ENCODE assay signal across 24 cellular contexts in genomic region chr3:8204846-8205624, GRCh38.
A peak's percentile ranks its signal among the peaks of the same experiment; 100 is the strongest.
DNase-seq lines count a peak whose midpoint lies in the region; ATAC-seq, FAIRE-seq and TF ChIP-seq lines count a peak whose summit lies in the region.
"Had no signal": no experiment of that assay in that cellular context is flagged by ENCODE, and none has a peak within 500 bp of the region (broad histone marks: within the 10 kb centered on the region; RNA-seq: fewer than 3 reads in every experiment).

No MANE protein-coding gene starts in this region.

- H3K79me2 ChIP-seq in astrocyte (ENCODE audit: insufficient read depth, low read length) = no peaks in the 10 kb centered on the region
- no peaks in the 10 kb centered on the region for H3K79me2 ChIP-seq in smooth muscle cell (ENCODE audit: low read depth)

- ATAC-seq in stimulated activated naive CD8-positive, alpha-beta T cell treated with anti-CD3 and anti-CD28 coated beads, Interleukin-15, amount 100 ng/mL, for 72 hours = no peak
- ATAC-seq: left lobe of liver had no signal

- intact Hi-C loops in testis (cut with DNase I; ENCODE audit: low total_unique reads) = no loop called here

- no peak overlapping the region for H3K27ac ChIP-seq in astrocyte (ENCODE audit: low read depth, low read length)
- peak overlapping the region; percentile 64 for H3K27ac ChIP-seq in smooth muscle cell (ENCODE audit: low read depth)
- H3K27ac ChIP-seq in testis = no peak overlapping the region
- H3K27ac ChIP-seq: cardiac muscle cell, dorsolateral prefrontal cortex, upper lobe of left lung had no signal

- no peak for FAIRE-seq in astrocyte (lab: Jason Lieb, UNC)

- H4K20me1 ChIP-seq in astrocyte (ENCODE audit: insufficient read depth, low read length) (no peaks in the 10 kb centered on the region), smooth muscle cell (ENCODE audit: low read depth) (no peaks in the 10 kb centered on the region)

- peak overlapping the region; percentile 6 for H3K4me2 ChIP-seq in astrocyte (ENCODE audit: low read length)
- peak overlapping the region; percentile 34 for H3K4me2 ChIP-seq in smooth muscle cell

- peak; percentile 23 for DNase-seq in GM04504 (ENCODE audit: low read depth)
- peak; percentile 21 for DNase-seq in astrocyte (ENCODE audit: low read depth)
- DNase-seq in fibroblast of pulmonary artery (ENCODE audit: low read depth) = peak; percentile 14
- DNase-seq in smooth muscle cell (lab: John Stamatoyannopoulos, UW; ENCODE audit: unreplicated experiment) = no peak
- no peak for DNase-seq in testis
- DNase-seq in NCI-H2227 (lab: John Stamatoyannopoulos, UW; ENCODE audit: unreplicated experiment) = no peak
- no peak for DNase-seq in NCI-H748 treated with DMSO at 0.1 percent for 48 hours (lab: John Stamatoyannopoulos, UW)
- no peak for DNase-seq in stimulated activated naive CD8-positive, alpha-beta T cell treated with anti-CD3 and anti-CD28 coated beads, Interleukin-15, amount 100 ng/mL, for 72 hours
- DNase-seq: BE2C; COR-L47; dorsolateral prefrontal cortex; glutamatergic neuron; H9; NCI-H1417; NCI-H2107; NCI-H526 treated with DMSO at 0.1 percent for 48 hours; Right ventricle myocardium superior; stimulated activated CD4-positive, alpha-beta T cell treated with anti-CD3 and anti-CD28 coated beads, Interleukin-2, amount 100 ng/mL, for 48 hours; upper lobe of left lung had no signal

- no peaks in the 10 kb centered on the region for H3K27me3 ChIP-seq in astrocyte (ENCODE audit: insufficient read depth, low read length)
- H3K27me3 ChIP-seq in smooth muscle cell (ENCODE audit: low read depth) = no peaks in the 10 kb centered on the region
- no peaks in the 10 kb centered on the region for H3K27me3 ChIP-seq in testis
- H3K27me3 ChIP-seq: BE2C, cardiac muscle cell, dorsolateral prefrontal cortex, upper lobe of left lung had no signal

- H3K9me3 ChIP-seq in astrocyte (ENCODE audit: insufficient read depth, low read depth, low read length) = no peaks in the 10 kb centered on the region
- no peaks in the 10 kb centered on the region for H3K9me3 ChIP-seq in smooth muscle cell (replicated peaks; ENCODE audit: low read depth)
- no peaks in the 10 kb centered on the region for H3K9me3 ChIP-seq in testis
- H3K9me3 ChIP-seq: BE2C, upper lobe of left lung had no signal

- no peak overlapping the region for H3K27ac Mint-ChIP-seq in astrocyte (ENCODE audit: unreplicated experiment)
- H3K27ac Mint-ChIP-seq in stimulated activated naive CD8-positive, alpha-beta T cell treated with anti-CD3 and anti-CD28 coated beads, Interleukin-15, amount 100 ng/mL, for 72 hours = no peak overlapping the region
- H3K27ac Mint-ChIP-seq: activated naive CD8-positive, alpha-beta T cell; H9; stimulated activated naive CD8-positive, alpha-beta T cell treated with anti-CD3 and anti-CD28 coated beads, Interleukin-15, Interleukin-2, amounts not matched to agents 100 ng/mL and 50 ng/mL, for 24 hours had no signal

- H3K4me1 ChIP-seq in astrocyte (ENCODE audit: insufficient read depth, low read length) (peaks cover 4% of the 10 kb centered on the region), smooth muscle cell (ENCODE audit: low read depth) (peaks cover 8% of the 10 kb centered on the region), testis (no peaks in the 10 kb centered on the region)
- H3K4me1 ChIP-seq: BE2C, upper lobe of left lung had no signal

- H3K9me3 Mint-ChIP-seq in astrocyte (ENCODE audit: unreplicated experiment) = no peaks in the 10 kb centered on the region
- H3K9me3 Mint-ChIP-seq in stimulated activated naive CD8-positive, alpha-beta T cell treated with anti-CD3 and anti-CD28 coated beads, Interleukin-15, amount 100 ng/mL, for 72 hours = no peaks in the 10 kb centered on the region
- H3K9me3 Mint-ChIP-seq: H9; stimulated activated naive CD8-positive, alpha-beta T cell treated with anti-CD3 and anti-CD28 coated beads, Interleukin-15, Interleukin-2, amounts not matched to agents 100 ng/mL and 50 ng/mL, for 24 hours had no signal

- TF ChIP-seq POLR2A in testis (IDR thresholded peaks at IDR 0.05) = no peak

- peaks cover 22% of the 10 kb centered on the region for H3K4me1 Mint-ChIP-seq in astrocyte (ENCODE audit: low read depth, unreplicated experiment)
- H3K4me1 Mint-ChIP-seq in stimulated activated naive CD8-positive, alpha-beta T cell treated with anti-CD3 and anti-CD28 coated beads, Interleukin-15, amount 100 ng/mL, for 72 hours = no peaks in the 10 kb centered on the region
- H3K4me1 Mint-ChIP-seq: H9 had no signal

- TF ChIP-seq CTCF in astrocyte (IDR thresholded peaks at IDR 0.05; ENCODE audit: insufficient read depth, low read depth, low read length) (no peak), fibroblast of pulmonary artery (IDR thresholded peaks at IDR 0.05; ENCODE audit: low read length, missing control alignments) (no peak), smooth muscle cell (IDR thresholded peaks at IDR 0.05; ENCODE audit: borderline replicate concordance, insufficient read depth, poor library complexity, severe bottlenecking) (no peak), testis (IDR thresholded peaks at IDR 0.05) (no peak)

- no peaks in the 10 kb centered on the region for H3K27me3 Mint-ChIP-seq in astrocyte (ENCODE audit: low read depth, unreplicated experiment)
- H3K27me3 Mint-ChIP-seq in stimulated activated naive CD8-positive, alpha-beta T cell treated with anti-CD3 and anti-CD28 coated beads, Interleukin-15, amount 100 ng/mL, for 72 hours = no peaks in the 10 kb centered on the region
- H3K27me3 Mint-ChIP-seq: stimulated activated naive CD8-positive, alpha-beta T cell treated with anti-CD3 and anti-CD28 coated beads, Interleukin-15, Interleukin-2, amounts not matched to agents 100 ng/mL and 50 ng/mL, for 24 hours had no signal

- H3K36me3 ChIP-seq in astrocyte (ENCODE audit: insufficient read depth, low read length) (no peaks in the 10 kb centered on the region), smooth muscle cell (ENCODE audit: low read depth) (no peaks in the 10 kb centered on the region), testis (ENCODE audit: low read depth, missing control alignments) (no peaks in the 10 kb centered on the region)
- H3K36me3 ChIP-seq: BE2C, cardiac muscle cell, upper lobe of left lung had no signal

- no peak overlapping the region for H2AFZ ChIP-seq in astrocyte (ENCODE audit: low read depth, low read length)
- H2AFZ ChIP-seq in smooth muscle cell (ENCODE audit: low read depth) = no peak overlapping the region

- 37% methylated on average over 5 of the region's 5 CpGs for WGBS in smooth muscle cell (ENCODE audit: low lambda C conversion rate)
- WGBS in testis, 2 donors = 80 to 90% methylated on average over 5 of the region's 5 CpGs

- H3F3A ChIP-seq in smooth muscle cell (ENCODE audit: low read depth) = peaks cover 15% of the 10 kb centered on the region

- H3K36me3 Mint-ChIP-seq in astrocyte (ENCODE audit: low read depth, unreplicated experiment) = no peaks in the 10 kb centered on the region
- H3K36me3 Mint-ChIP-seq: activated naive CD8-positive, alpha-beta T cell had no signal

- H3K4me3 Mint-ChIP-seq in astrocyte (ENCODE audit: unreplicated experiment) = no peak overlapping the region
- no peak overlapping the region for H3K4me3 Mint-ChIP-seq in stimulated activated naive CD8-positive, alpha-beta T cell treated with anti-CD3 and anti-CD28 coated beads, Interleukin-15, amount 100 ng/mL, for 72 hours
- H3K4me3 Mint-ChIP-seq: activated naive CD8-positive, alpha-beta T cell; H9; stimulated activated naive CD8-positive, alpha-beta T cell treated with anti-CD3 and anti-CD28 coated beads, Interleukin-15, Interleukin-2, amounts not matched to agents 100 ng/mL and 50 ng/mL, for 24 hours had no signal

- H3K9ac ChIP-seq in astrocyte (ENCODE audit: low read length) (no peak overlapping the region), smooth muscle cell (ENCODE audit: low read depth) (no peak overlapping the region)

- H3K4me3 ChIP-seq in astrocyte (ENCODE audit: insufficient read depth, low read depth, low read length) = no peak overlapping the region
- H3K4me3 ChIP-seq in fibroblast of pulmonary artery (replicated peaks; ENCODE audit: low read depth, low read length) = no peak overlapping the region
- H3K4me3 ChIP-seq in smooth muscle cell = no peak overlapping the region
- H3K4me3 ChIP-seq in testis = no peak overlapping the region
- H3K4me3 ChIP-seq: cardiac muscle cell, dorsolateral prefrontal cortex, skin epidermis, upper lobe of left lung had no signal

Comparison
In these comparisons a context has a peak if more than half of its experiments do, and no peak if none do; other contexts are left out.
1. DNase-seq: peak in GM04504 (single experiment), astrocyte (single experiment) and fibroblast of pulmonary artery (single experiment); none in smooth muscle cell (single experiment), testis (single experiment), NCI-H2227 (single experiment), NCI-H748 treated with DMSO at 0.1 percent for 48 hours (single experiment) and stimulated activated naive CD8-positive, alpha-beta T cell treated with anti-CD3 and anti-CD28 coated beads, Interleukin-15, amount 100 ng/mL, for 72 hours (0 of 2).